ENCODE assay signal across 8 cellular contexts in the genomic region with DNA sequence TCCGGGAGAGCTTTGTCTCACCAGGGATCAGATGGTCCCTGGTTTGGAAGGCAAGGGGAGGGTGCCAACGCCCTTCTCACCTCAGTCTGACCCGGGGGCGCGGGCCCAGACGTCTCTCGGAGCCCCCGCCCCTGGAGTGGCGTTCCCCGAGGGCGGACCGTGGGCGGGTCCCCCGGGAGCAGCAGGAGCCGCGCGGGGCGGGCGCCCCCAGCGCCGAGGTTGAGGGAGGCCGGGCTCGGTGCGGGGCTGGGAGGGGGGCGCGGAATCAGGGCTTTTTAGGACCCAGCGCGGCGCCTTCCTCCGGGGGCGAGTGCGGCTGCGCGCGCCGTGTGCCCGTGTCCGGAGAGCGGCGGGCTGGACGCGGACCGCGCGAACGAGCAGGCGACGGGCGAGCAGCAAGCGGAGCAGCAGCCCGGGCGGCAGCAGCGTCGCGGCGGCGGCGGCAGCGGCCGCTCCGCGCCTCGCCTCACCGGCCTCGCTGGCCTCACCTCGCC. TPM values are rescaled to one million over a fixed set of nuclear protein-coding genes. Genes with fewer than 3 reads are reported as not detected.
A peak's percentile ranks its signal among the peaks of the same experiment; 100 is the strongest.
DNase-seq lines count a peak whose midpoint lies in the region; ATAC-seq and TF ChIP-seq lines count a peak whose summit lies in the region.

Gene KCNC1 (plus strand): TSS at position 364 of the 494 bp plus-strand sequence. CDS start 1,222 bp downstream, outside the sequence.

- H3K4me1 Mint-ChIP-seq in activated CD8-positive, alpha-beta T cell treated with anti-CD3 and anti-CD28 coated beads for 36 hours (ENCODE audit: low read depth): peaks cover 3% of the 10 kb centered on the region
- peaks cover 3% of the 10 kb centered on the region for H3K4me1 Mint-ChIP-seq in activated CD8-positive, alpha-beta T cell treated with anti-CD3 and anti-CD28 coated beads, Interleukin-2, amount 10 ng/mL, durations not matched to agents 7 days and 5 days (ENCODE audit: low read depth)

- intact Hi-C loops in activated CD8-positive, alpha-beta T cell treated with anti-CD3 and anti-CD28 coated beads for 36 hours (cut with micrococcal nuclease): loop anchor here (5.0 kb wide), 1 partner anchor 137 kb away; no protein-coding TSS in a partner anchor
- intact Hi-C loops in thyroid gland (cut with DNase I): loop anchor here (5.0 kb wide), 1 partner anchor 383 kb away; no protein-coding TSS in a partner anchor

- H3K27me3 ChIP-seq in thyroid gland: peaks cover 28% of the 10 kb centered on the region

- H3K4me1 ChIP-seq in thyroid gland: peaks cover 14 to 18% of the 10 kb centered on the region in 2 donors

- DNase-seq in activated CD8-positive, alpha-beta T cell treated with anti-CD3 and anti-CD28 coated beads for 36 hours: no peak
- no peak for DNase-seq in activated CD8-positive, alpha-beta T cell treated with anti-CD3 and anti-CD28 coated beads, Interleukin-2, amount 10 ng/mL, durations not matched to agents 7 days and 5 days
- DNase-seq in NCI-H345 (lab: John Stamatoyannopoulos, UW) (peak; percentile 85), cerebellar cortex (ENCODE audit: low spot score) (peak; percentile 78), left kidney (ENCODE audit: low read depth, low spot score) (peak; percentile 91), thyroid gland (peak; percentile 26 to 46), pons (ENCODE audit: low spot score) (no peak)

- H3K27ac ChIP-seq in thyroid gland: no peak within 1 kb of the TSS

- WGBS in thyroid gland, 2 donors: 0 to 2% methylated on average over 2 to 18 of the region's 66 CpGs

- no peak for TF ChIP-seq CTCF in activated CD8-positive, alpha-beta T cell treated with anti-CD3 and anti-CD28 coated beads for 36 hours (IDR thresholded peaks at IDR 0.05)
- TF ChIP-seq CTCF in thyroid gland (IDR thresholded peaks at IDR 0.05): no peak

- POLR2A ChIA-PET in activated CD8-positive, alpha-beta T cell treated with anti-CD3 and anti-CD28 coated beads for 36 hours (lab: Charles Lee): no interaction called here
- POLR2A ChIA-PET in activated CD8-positive, alpha-beta T cell treated with anti-CD3 and anti-CD28 coated beads, Interleukin-2, amount 10 ng/mL, durations not matched to agents 7 days and 5 days (lab: Charles Lee): no interaction called here

- no peaks in the 10 kb centered on the region for H3K9me3 Mint-ChIP-seq in activated CD8-positive, alpha-beta T cell treated with anti-CD3 and anti-CD28 coated beads for 36 hours
- no peaks in the 10 kb centered on the region for H3K9me3 Mint-ChIP-seq in activated CD8-positive, alpha-beta T cell treated with anti-CD3 and anti-CD28 coated beads, Interleukin-2, amount 10 ng/mL, durations not matched to agents 7 days and 5 days (ENCODE audit: insufficient read depth)

- peak within 1 kb of the TSS in 1 of 3 donors; percentile 29 for H3K4me3 ChIP-seq in thyroid gland (replicated peaks in 1 of 3)

- H3K36me3 ChIP-seq in thyroid gland: no peaks in the 10 kb centered on the region

- no peak for ATAC-seq in activated CD8-positive, alpha-beta T cell treated with anti-CD3 and anti-CD28 coated beads for 36 hours
- no peak for ATAC-seq in activated CD8-positive, alpha-beta T cell treated with anti-CD3 and anti-CD28 coated beads, Interleukin-2, amount 10 ng/mL, durations not matched to agents 7 days and 5 days
- ATAC-seq in HG03460 (IDR thresholded peaks at IDR 0.05; ENCODE audit: unreplicated experiment): no peak

- H3K4me3 Mint-ChIP-seq in activated CD8-positive, alpha-beta T cell treated with anti-CD3 and anti-CD28 coated beads for 36 hours: peak within 1 kb of the TSS; percentile 43
- H3K4me3 Mint-ChIP-seq in activated CD8-positive, alpha-beta T cell treated with anti-CD3 and anti-CD28 coated beads, Interleukin-2, amount 10 ng/mL, durations not matched to agents 7 days and 5 days: no peak within 1 kb of the TSS

- H3K27me3 Mint-ChIP-seq in activated CD8-positive, alpha-beta T cell treated with anti-CD3 and anti-CD28 coated beads for 36 hours: peaks cover 49% of the 10 kb centered on the region
- H3K27me3 Mint-ChIP-seq in activated CD8-positive, alpha-beta T cell treated with anti-CD3 and anti-CD28 coated beads, Interleukin-2, amount 10 ng/mL, durations not matched to agents 7 days and 5 days (ENCODE audit: low read depth): peaks cover 44% of the 10 kb centered on the region

- no peak for TF ChIP-seq POLR2A in thyroid gland (IDR thresholded peaks at IDR 0.05)

- H3K9me3 ChIP-seq in thyroid gland: no peaks in the 10 kb centered on the region

- CTCF ChIA-PET in activated CD8-positive, alpha-beta T cell treated with anti-CD3 and anti-CD28 coated beads for 36 hours (lab: Charles Lee): interaction anchor here (1.0 to 6.9 kb wide), 3 partner anchors 15 to 245 kb away, joined by 3 to 147 read pairs (median 55); partner anchors contain the start of gene MYOD1
- CTCF ChIA-PET in activated CD8-positive, alpha-beta T cell treated with anti-CD3 and anti-CD28 coated beads, Interleukin-2, amount 10 ng/mL, durations not matched to agents 7 days and 5 days (lab: Charles Lee): interaction anchor here (0.9 kb wide), 1 partner anchor 245 kb away, joined by 3 read pairs; no protein-coding TSS in a partner anchor

- H3K27ac Mint-ChIP-seq in activated CD8-positive, alpha-beta T cell treated with anti-CD3 and anti-CD28 coated beads for 36 hours: no peak within 1 kb of the TSS
- H3K27ac Mint-ChIP-seq in activated CD8-positive, alpha-beta T cell treated with anti-CD3 and anti-CD28 coated beads, Interleukin-2, amount 10 ng/mL, durations not matched to agents 7 days and 5 days: no peak within 1 kb of the TSS

- H3K36me3 Mint-ChIP-seq in activated CD8-positive, alpha-beta T cell treated with anti-CD3 and anti-CD28 coated beads for 36 hours (ENCODE audit: low read depth): no peaks in the 10 kb centered on the region
- H3K36me3 Mint-ChIP-seq in activated CD8-positive, alpha-beta T cell treated with anti-CD3 and anti-CD28 coated beads, Interleukin-2, amount 10 ng/mL, durations not matched to agents 7 days and 5 days (ENCODE audit: low read depth): no peaks in the 10 kb centered on the region

RNA-seq across cellular contexts. Expression of gene KCNC1, which starts in this region (rescaled TPM):
- not detected for total RNA-seq in activated CD8-positive, alpha-beta T cell treated with anti-CD3 and anti-CD28 coated beads for 36 hours
- not detected for total RNA-seq in activated CD8-positive, alpha-beta T cell treated with anti-CD3 and anti-CD28 coated beads, Interleukin-2, amount 10 ng/mL, durations not matched to agents 7 days and 5 days
- under 1 TPM in 2 of 4 donors, not detected in 2; under 0.01 to 0.73 TPM for total RNA-seq in thyroid gland

Comparison
In these comparisons a context has a peak if more than half of its experiments do, and no peak if none do; other contexts are left out.
1. Peak in DNase-seq in thyroid gland; RNA of the gene not detected or under 1 TPM.
2. DNase-seq: peak in NCI-H345 (single experiment), cerebellar cortex (single experiment) and left kidney (single experiment); none in activated CD8-positive, alpha-beta T cell treated with anti-CD3 and anti-CD28 coated beads for 36 hours (single experiment), activated CD8-positive, alpha-beta T cell treated with anti-CD3 and anti-CD28 coated beads, Interleukin-2, amount 10 ng/mL, durations not matched to agents 7 days and 5 days (single experiment) and pons (single experiment).